Comparison of ENCODE assay signal across 8 cellular contexts in genomic region chr10:79068562-79069324, GRCh38. TPM values are rescaled to one million over a fixed set of nuclear protein-coding genes. Genes with fewer than 3 reads are reported as not detected.
DNase-seq lines count a peak whose midpoint lies in the region; ATAC-seq and TF ChIP-seq lines count a peak whose summit lies in the region.

A gene with protein sequence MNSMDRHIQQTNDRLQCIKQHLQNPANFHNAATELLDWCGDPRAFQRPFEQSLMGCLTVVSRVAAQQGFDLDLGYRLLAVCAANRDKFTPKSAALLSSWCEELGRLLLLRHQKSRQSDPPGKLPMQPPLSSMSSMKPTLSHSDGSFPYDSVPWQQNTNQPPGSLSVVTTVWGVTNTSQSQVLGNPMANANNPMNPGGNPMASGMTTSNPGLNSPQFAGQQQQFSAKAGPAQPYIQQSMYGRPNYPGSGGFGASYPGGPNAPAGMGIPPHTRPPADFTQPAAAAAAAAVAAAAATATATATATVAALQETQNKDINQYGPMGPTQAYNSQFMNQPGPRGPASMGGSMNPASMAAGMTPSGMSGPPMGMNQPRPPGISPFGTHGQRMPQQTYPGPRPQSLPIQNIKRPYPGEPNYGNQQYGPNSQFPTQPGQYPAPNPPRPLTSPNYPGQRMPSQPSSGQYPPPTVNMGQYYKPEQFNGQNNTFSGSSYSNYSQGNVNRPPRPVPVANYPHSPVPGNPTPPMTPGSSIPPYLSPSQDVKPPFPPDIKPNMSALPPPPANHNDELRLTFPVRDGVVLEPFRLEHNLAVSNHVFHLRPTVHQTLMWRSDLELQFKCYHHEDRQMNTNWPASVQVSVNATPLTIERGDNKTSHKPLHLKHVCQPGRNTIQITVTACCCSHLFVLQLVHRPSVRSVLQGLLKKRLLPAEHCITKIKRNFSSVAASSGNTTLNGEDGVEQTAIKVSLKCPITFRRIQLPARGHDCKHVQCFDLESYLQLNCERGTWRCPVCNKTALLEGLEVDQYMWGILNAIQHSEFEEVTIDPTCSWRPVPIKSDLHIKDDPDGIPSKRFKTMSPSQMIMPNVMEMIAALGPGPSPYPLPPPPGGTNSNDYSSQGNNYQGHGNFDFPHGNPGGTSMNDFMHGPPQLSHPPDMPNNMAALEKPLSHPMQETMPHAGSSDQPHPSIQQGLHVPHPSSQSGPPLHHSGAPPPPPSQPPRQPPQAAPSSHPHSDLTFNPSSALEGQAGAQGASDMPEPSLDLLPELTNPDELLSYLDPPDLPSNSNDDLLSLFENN (plus strand): TSS chr10:79068966. CDS start chr10:79201633, 132,667 bp downstream.

- no peaks in the 10 kb centered on the region for H3K9me3 ChIP-seq in colonic mucosa

- intact Hi-C loops in colonic mucosa (cut with DNase I): no loop called here

- peak within 1 kb of the TSS; percentile 95 to 99 for H3K9ac ChIP-seq in colonic mucosa (ENCODE audit: low read depth in 2 of 2, low read length in 2 of 2)

- H3K4me3 ChIP-seq in colonic mucosa: peak within 1 kb of the TSS; percentile 79

- H3K27ac ChIP-seq in colonic mucosa (peak within 1 kb of the TSS; percentile 99), layer of hippocampus (ENCODE audit: low read depth, low read length) (peak within 1 kb of the TSS; percentile 83)

- DNase-seq in AG09319 (ENCODE audit: extremely low read depth, low read depth) (peak; percentile 81), NCI-H345 (lab: John Stamatoyannopoulos, UW) (peak; percentile 84), colonic mucosa (peak; percentile 90)
- peak; percentile 75 to 78 for DNase-seq in activated CD4-positive, alpha-beta T cell treated with anti-CD3 and anti-CD28 coated beads for 4 hours
- peak; percentile 59 to 73 for DNase-seq in stimulated activated CD4-positive, alpha-beta T cell treated with anti-CD3 and anti-CD28 coated beads, Interleukin-1b, Interleukin-23, amount 100 ng/mL, for 4 hours (ENCODE audit: low read depth in 2 of 2)

- no peaks in the 10 kb centered on the region for H3K36me3 ChIP-seq in colonic mucosa

- H3K4me1 ChIP-seq in colonic mucosa: peaks cover 21% of the 10 kb centered on the region

- no peaks in the 10 kb centered on the region for H3K27me3 ChIP-seq in colonic mucosa
- no peaks in the 10 kb centered on the region for H3K27me3 ChIP-seq in layer of hippocampus (ENCODE audit: control insufficient read depth, insufficient read depth, low read length)

- TF ChIP-seq CTCF in AG09319 (IDR thresholded peaks at IDR 0.05; ENCODE audit: low read depth, low read length) (no peak; the same call in 1 of the 2 replicates), colonic mucosa (IDR thresholded peaks at IDR 0.05) (no peak)

- ATAC-seq in GM19023 (IDR thresholded peaks at IDR 0.05; ENCODE audit: unreplicated experiment) (peak; percentile 64), HG03280 (IDR thresholded peaks at IDR 0.05; ENCODE audit: unreplicated experiment) (peak; percentile 57)

RNA-seq across cellular contexts. Expression of the gene that starts here (rescaled TPM):
- 10 to 100 TPM; 51.0 to 54.0 TPM for total RNA-seq in colonic mucosa

Comparison
In these comparisons a context has a peak if more than half of its experiments do, and no peak if none do; other contexts are left out.
1. Peak in every context shown above with its lines: DNase-seq, ATAC-seq, H3K4me3 ChIP-seq and H3K27ac ChIP-seq.